21 cellular contexts compared by ENCODE assay signal in genomic region chr10:78898341-78899097, GRCh38.
"Had no signal": no experiment of that assay in that cellular context is flagged by ENCODE, and none has a peak within 500 bp of the region (broad histone marks: within the 10 kb centered on the region; RNA-seq: fewer than 3 reads in every experiment).

No MANE protein-coding gene starts in this region.

- H3K27ac ChIP-seq: coronary artery, gastrocnemius medialis, ovary, spleen, testis, tibial nerve had no signal

- H3K36me3 ChIP-seq: gastrocnemius medialis, ovary, spleen, tibial nerve had no signal

- DNase-seq: caudate nucleus; effector CD8-positive, alpha-beta T cell; gastrocnemius medialis; immature natural killer cell; kidney; left cardiac atrium; left ventricle myocardium superior; mucosa of descending colon; naive thymus-derived CD8-positive, alpha-beta T cell; ovary; spleen; stimulated activated CD4-positive, alpha-beta T cell treated with anti-CD3 and anti-CD28 coated beads, Interleukin-15, amount 100 ng/mL, for 24 hours; stimulated activated CD4-positive, alpha-beta T cell treated with anti-CD3 and anti-CD28 coated beads, Interleukin-1b, Interleukin-23, amount 100 ng/mL, for 48 hours; stimulated activated CD4-positive, alpha-beta T cell treated with anti-CD3 and anti-CD28 coated beads, Interleukin-4, amount 100 ng/mL, for 24 hours; testis had no signal

- FAIRE-seq: kidney had no signal

- H3K27ac Mint-ChIP-seq: immature natural killer cell; naive thymus-derived CD8-positive, alpha-beta T cell; stimulated activated memory B cell treated with anti-CD40 and anti-IgM and Interleukin-4, amounts not matched to agents 10 μg/mL and 1 μg/mL and 100 μg/mL, for 72 hours; stimulated activated naive CD8-positive, alpha-beta T cell treated with anti-CD3 and anti-CD28 coated beads, Interleukin-15, Interleukin-2, amounts not matched to agents 100 ng/mL and 50 ng/mL, for 24 hours had no signal

- H3K4me1 Mint-ChIP-seq: immature natural killer cell; stimulated activated memory B cell treated with anti-CD40 and anti-IgM and Interleukin-4, amounts not matched to agents 10 μg/mL and 1 μg/mL and 100 μg/mL, for 72 hours had no signal

- H3K9me3 Mint-ChIP-seq: immature natural killer cell; naive thymus-derived CD8-positive, alpha-beta T cell; stimulated activated memory B cell treated with anti-CD40 and anti-IgM and Interleukin-4, amounts not matched to agents 10 μg/mL and 1 μg/mL and 100 μg/mL, for 72 hours; stimulated activated naive CD8-positive, alpha-beta T cell treated with anti-CD3 and anti-CD28 coated beads, Interleukin-15, Interleukin-2, amounts not matched to agents 100 ng/mL and 50 ng/mL, for 24 hours had no signal

- H3K4me3 ChIP-seq: coronary artery, gastrocnemius medialis, mucosa of descending colon, ovary, spleen, testis, tibial nerve had no signal

- ATAC-seq: esophagus mucosa; gastrocnemius medialis; left cardiac atrium; left ventricle myocardium superior; mucosa of descending colon; naive thymus-derived CD8-positive, alpha-beta T cell; sciatic nerve; stimulated activated memory B cell treated with anti-CD40 and anti-IgM and Interleukin-4, amounts not matched to agents 10 μg/mL and 1 μg/mL and 100 μg/mL, for 72 hours had no signal

- H3K9me3 ChIP-seq: gastrocnemius medialis, mucosa of descending colon, ovary, testis, tibial nerve had no signal

- H3K36me3 Mint-ChIP-seq: immature natural killer cell; naive thymus-derived CD8-positive, alpha-beta T cell; stimulated activated memory B cell treated with anti-CD40 and anti-IgM and Interleukin-4, amounts not matched to agents 10 μg/mL and 1 μg/mL and 100 μg/mL, for 72 hours had no signal

- H3K27me3 ChIP-seq: gastrocnemius medialis, ovary, spleen, testis, tibial nerve had no signal

- H3K4me3 Mint-ChIP-seq: immature natural killer cell; naive thymus-derived CD8-positive, alpha-beta T cell; stimulated activated memory B cell treated with anti-CD40 and anti-IgM and Interleukin-4, amounts not matched to agents 10 μg/mL and 1 μg/mL and 100 μg/mL, for 72 hours; stimulated activated naive CD8-positive, alpha-beta T cell treated with anti-CD3 and anti-CD28 coated beads, Interleukin-15, Interleukin-2, amounts not matched to agents 100 ng/mL and 50 ng/mL, for 24 hours had no signal

- H3K4me1 ChIP-seq: spleen had no signal

- H3K27me3 Mint-ChIP-seq: naive thymus-derived CD8-positive, alpha-beta T cell; stimulated activated naive CD8-positive, alpha-beta T cell treated with anti-CD3 and anti-CD28 coated beads, Interleukin-15, Interleukin-2, amounts not matched to agents 100 ng/mL and 50 ng/mL, for 24 hours had no signal
